Comparison of ENCODE assay signal across 16 cellular contexts in the genomic region with DNA sequence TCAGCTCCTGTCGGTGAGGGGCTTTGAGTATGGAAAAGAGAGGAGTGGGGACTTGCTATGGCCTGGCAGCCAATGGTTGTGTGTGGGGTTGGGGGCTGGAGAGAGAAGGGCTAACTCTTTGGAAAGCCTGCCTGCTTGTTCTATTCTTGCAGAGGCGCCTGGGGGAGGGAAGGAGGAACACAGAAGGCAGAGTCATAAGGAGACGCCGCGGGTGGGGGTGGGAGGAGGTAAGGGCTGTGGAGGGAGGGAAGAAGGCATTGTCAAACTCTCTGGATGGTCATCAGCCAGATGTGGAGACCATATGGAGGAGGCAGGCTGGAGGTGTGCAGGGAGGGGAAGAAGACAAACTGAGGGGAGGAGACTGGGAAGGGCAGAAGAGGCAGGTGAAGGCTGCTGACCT.
DNase-seq lines count a peak whose midpoint lies in the region; ATAC-seq, FAIRE-seq and TF ChIP-seq lines count a peak whose summit lies in the region.
"Had no signal": no experiment of that assay in that cellular context is flagged by ENCODE, and none has a peak within 500 bp of the region (broad histone marks: within the 10 kb centered on the region; RNA-seq: fewer than 3 reads in every experiment).

No MANE protein-coding gene starts in this region.

- peak overlapping the region in 8 of 11 experiments; percentile 3 to 36 (median 26); a peak in 11 of 22 replicates for H3K4me2 ChIP-seq in BLaER1 treated with 17β-estradiol and CSF1 and Interleukin-3, amounts not matched to agents 10 nM and 100 nM
- H3K4me2 ChIP-seq in astrocyte (ENCODE audit: low read length): peak overlapping the region; percentile 56
- H3K4me2 ChIP-seq: PC-9 had no signal

- peaks cover 0 to 40% (median 34%) of the 10 kb centered on the region in 10 experiments; a peak in 17 of 20 replicates for H3K4me1 ChIP-seq in BLaER1 treated with 17β-estradiol and CSF1 and Interleukin-3, amounts not matched to agents 10 nM and 100 nM
- H3K4me1 ChIP-seq in astrocyte (ENCODE audit: insufficient read depth, low read length): peaks cover 18% of the 10 kb centered on the region

- no peak overlapping the region for H3K27ac ChIP-seq in BLaER1 treated with 17β-estradiol and CSF1 and Interleukin-3, amounts not matched to agents 10 nM and 100 nM
- H3K27ac ChIP-seq in astrocyte (ENCODE audit: low read depth, low read length): no peak overlapping the region
- H3K27ac ChIP-seq: PC-9 had no signal

- H3K4me3 ChIP-seq in BLaER1 treated with 17β-estradiol and CSF1 and Interleukin-3, amounts not matched to agents 10 nM and 100 nM: no peak overlapping the region
- H3K4me3 ChIP-seq in astrocyte (ENCODE audit: insufficient read depth, low read depth, low read length): no peak overlapping the region
- H3K4me3 ChIP-seq: PC-9 had no signal

- no peaks in the 10 kb centered on the region for H3K79me2 ChIP-seq in astrocyte (ENCODE audit: insufficient read depth, low read length)

- H3K36me3 Mint-ChIP-seq in astrocyte (ENCODE audit: low read depth, unreplicated experiment): peaks cover 2% of the 10 kb centered on the region
- no peaks in the 10 kb centered on the region for H3K36me3 Mint-ChIP-seq in activated naive CD4-positive, alpha-beta T cell treated with anti-CD3 and anti-CD28 coated beads, Interleukin-2, amount 10 ng/mL, durations not matched to agents 7 days and 5 days
- H3K36me3 Mint-ChIP-seq: CD8-positive, alpha-beta T cell had no signal

- in situ Hi-C loops in G401 (cut with HindIII; ENCODE audit: low sequenced_read_pairs): no loop called here

- no peak overlapping the region for H3K9ac ChIP-seq in BLaER1 treated with 17β-estradiol and CSF1 and Interleukin-3, amounts not matched to agents 10 nM and 100 nM
- H3K9ac ChIP-seq in astrocyte (ENCODE audit: low read length): no peak overlapping the region

- no peak for FAIRE-seq in astrocyte (lab: Jason Lieb, UNC)
- FAIRE-seq: HTR-8/SVneo had no signal

- no peaks in the 10 kb centered on the region for H3K27me3 ChIP-seq in BLaER1 treated with 17β-estradiol and CSF1 and Interleukin-3, amounts not matched to agents 10 nM and 100 nM
- no peaks in the 10 kb centered on the region for H3K27me3 ChIP-seq in astrocyte (ENCODE audit: insufficient read depth, low read length)

- H4K20me1 ChIP-seq in BLaER1 treated with 17β-estradiol and CSF1 and Interleukin-3, amounts not matched to agents 10 nM and 100 nM: no peaks in the 10 kb centered on the region; a peak in 1 of 22 replicates
- no peaks in the 10 kb centered on the region for H4K20me1 ChIP-seq in astrocyte (ENCODE audit: insufficient read depth, low read length)

- H3K9me3 Mint-ChIP-seq in astrocyte (ENCODE audit: unreplicated experiment): no peaks in the 10 kb centered on the region
- H3K9me3 Mint-ChIP-seq in activated naive CD4-positive, alpha-beta T cell treated with anti-CD3 and anti-CD28 coated beads, Interleukin-2, amount 10 ng/mL, durations not matched to agents 7 days and 5 days: no peaks in the 10 kb centered on the region
- H3K9me3 Mint-ChIP-seq: CD8-positive, alpha-beta T cell had no signal

- H2AFZ ChIP-seq in astrocyte (ENCODE audit: low read depth, low read length): no peak overlapping the region
- H2AFZ ChIP-seq: PC-9 had no signal

- H3K4me1 Mint-ChIP-seq in astrocyte (ENCODE audit: low read depth, unreplicated experiment): peaks cover 49% of the 10 kb centered on the region
- H3K4me1 Mint-ChIP-seq in activated naive CD4-positive, alpha-beta T cell treated with anti-CD3 and anti-CD28 coated beads, Interleukin-2, amount 10 ng/mL, durations not matched to agents 7 days and 5 days: no peaks in the 10 kb centered on the region
- H3K4me1 Mint-ChIP-seq: B cell had no signal

- H3K27ac Mint-ChIP-seq in astrocyte (ENCODE audit: unreplicated experiment): no peak overlapping the region
- H3K27ac Mint-ChIP-seq in activated naive CD4-positive, alpha-beta T cell treated with anti-CD3 and anti-CD28 coated beads, Interleukin-2, amount 10 ng/mL, durations not matched to agents 7 days and 5 days: no peak overlapping the region
- H3K27ac Mint-ChIP-seq: B cell; CD8-positive, alpha-beta T cell had no signal

- peak; percentile 79 for DNase-seq in G401 (ENCODE audit: low spot score)
- no peak for DNase-seq in astrocyte (ENCODE audit: low read depth)
- peak; percentile 59 for DNase-seq in left kidney (ENCODE audit: low read depth, low spot score)
- DNase-seq in NCI-H748 treated with DMSO at 0.1 percent for 48 hours (lab: John Stamatoyannopoulos, UW): no peak
- no peak for DNase-seq in activated naive CD4-positive, alpha-beta T cell treated with anti-CD3 and anti-CD28 coated beads, Interleukin-2, amount 10 ng/mL, durations not matched to agents 7 days and 5 days
- DNase-seq: CD8-positive, alpha-beta T cell; KBM-7; NCI-H1048; NCI-H526 treated with DMSO at 0.1 percent for 48 hours; PC-9 had no signal

- ATAC-seq in GM19324 (IDR thresholded peaks at IDR 0.05; ENCODE audit: low FRiP score, unreplicated experiment): no peak
- ATAC-seq: CD8-positive, alpha-beta T cell; HCT116; Right ventricle myocardium inferior had no signal

- CTCF ChIA-PET in activated naive CD4-positive, alpha-beta T cell treated with anti-CD3 and anti-CD28 coated beads, Interleukin-2, amount 10 ng/mL, durations not matched to agents 7 days and 5 days (lab: Charles Lee): no interaction called here

- H3K4me3 Mint-ChIP-seq in astrocyte (ENCODE audit: unreplicated experiment): no peak overlapping the region
- no peak overlapping the region for H3K4me3 Mint-ChIP-seq in activated naive CD4-positive, alpha-beta T cell treated with anti-CD3 and anti-CD28 coated beads, Interleukin-2, amount 10 ng/mL, durations not matched to agents 7 days and 5 days
- H3K4me3 Mint-ChIP-seq: B cell; CD8-positive, alpha-beta T cell had no signal

- TF ChIP-seq CTCF in astrocyte (IDR thresholded peaks at IDR 0.05; ENCODE audit: insufficient read depth, low read depth, low read length): no peak

- H3K27me3 Mint-ChIP-seq in astrocyte (ENCODE audit: low read depth, unreplicated experiment): peaks cover 5% of the 10 kb centered on the region
- H3K27me3 Mint-ChIP-seq in activated naive CD4-positive, alpha-beta T cell treated with anti-CD3 and anti-CD28 coated beads, Interleukin-2, amount 10 ng/mL, durations not matched to agents 7 days and 5 days: peaks cover 23% of the 10 kb centered on the region

- H3K36me3 ChIP-seq in BLaER1 treated with 17β-estradiol and CSF1 and Interleukin-3, amounts not matched to agents 10 nM and 100 nM: no peaks in the 10 kb centered on the region
- no peaks in the 10 kb centered on the region for H3K36me3 ChIP-seq in astrocyte (ENCODE audit: insufficient read depth, low read length)

- H3K9me3 ChIP-seq in BLaER1 treated with 17β-estradiol and CSF1 and Interleukin-3, amounts not matched to agents 10 nM and 100 nM (replicated peaks in 1 of 11): no peaks in the 10 kb centered on the region
- no peaks in the 10 kb centered on the region for H3K9me3 ChIP-seq in astrocyte (ENCODE audit: insufficient read depth, low read depth, low read length)

Comparison
In these comparisons a context has a peak if more than half of its experiments do, and no peak if none do; other contexts are left out.
1. DNase-seq: peak in G401 (single experiment) and left kidney (single experiment); none in astrocyte (single experiment), NCI-H748 treated with DMSO at 0.1 percent for 48 hours (single experiment) and activated naive CD4-positive, alpha-beta T cell treated with anti-CD3 and anti-CD28 coated beads, Interleukin-2, amount 10 ng/mL, durations not matched to agents 7 days and 5 days (single experiment).